ENCODE assay signal across 2 cellular contexts in the genomic region with DNA sequence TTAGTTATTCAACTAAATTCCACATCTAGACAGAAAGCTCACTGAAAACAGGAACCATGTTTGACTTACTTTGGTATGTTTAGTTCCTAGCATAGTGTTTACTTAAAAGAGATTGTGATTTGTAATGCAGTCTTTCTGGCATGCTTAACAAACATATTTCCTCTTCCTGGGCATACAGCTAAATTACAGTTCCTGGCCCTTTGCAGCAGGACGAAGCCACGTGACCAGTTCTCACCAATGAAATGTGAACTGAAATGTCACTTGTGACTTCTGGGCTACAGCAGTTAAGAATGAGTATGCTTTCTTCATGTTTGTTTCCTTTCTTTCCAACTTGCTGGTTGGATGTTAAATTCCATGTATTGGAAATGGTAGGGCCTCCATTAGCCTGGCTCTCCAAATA.
TF ChIP-seq lines count a peak whose summit lies in the region.

No MANE protein-coding gene starts in this region.

TF ChIP-seq in K562, 482 proteins besides CTCF, POLR2A, EP300 and RAD21 (continued from another document):
- TF ChIP-seq, protein P1, sequence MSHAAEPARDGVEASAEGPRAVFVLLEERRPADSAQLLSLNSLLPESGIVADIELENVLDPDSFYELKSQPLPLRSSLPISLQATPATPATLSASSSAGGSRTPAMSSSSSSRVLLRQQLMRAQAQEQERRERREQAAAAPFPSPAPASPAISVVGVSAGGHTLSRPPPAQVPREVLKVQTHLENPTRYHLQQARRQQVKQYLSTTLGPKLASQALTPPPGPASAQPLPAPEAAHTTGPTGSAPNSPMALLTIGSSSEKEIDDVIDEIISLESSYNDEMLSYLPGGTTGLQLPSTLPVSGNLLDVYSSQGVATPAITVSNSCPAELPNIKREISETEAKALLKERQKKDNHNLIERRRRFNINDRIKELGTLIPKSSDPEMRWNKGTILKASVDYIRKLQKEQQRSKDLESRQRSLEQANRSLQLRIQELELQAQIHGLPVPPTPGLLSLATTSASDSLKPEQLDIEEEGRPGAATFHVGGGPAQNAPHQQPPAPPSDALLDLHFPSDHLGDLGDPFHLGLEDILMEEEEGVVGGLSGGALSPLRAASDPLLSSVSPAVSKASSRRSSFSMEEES (CRISPR knock-in tag; IDR thresholded peaks at IDR 0.05) = peak; percentile 24

TF ChIP-seq in WTC11, 78 proteins besides CTCF, POLR2A, EP300 and RAD21 (continued from another document):
- TF ChIP-seq, protein P2, sequence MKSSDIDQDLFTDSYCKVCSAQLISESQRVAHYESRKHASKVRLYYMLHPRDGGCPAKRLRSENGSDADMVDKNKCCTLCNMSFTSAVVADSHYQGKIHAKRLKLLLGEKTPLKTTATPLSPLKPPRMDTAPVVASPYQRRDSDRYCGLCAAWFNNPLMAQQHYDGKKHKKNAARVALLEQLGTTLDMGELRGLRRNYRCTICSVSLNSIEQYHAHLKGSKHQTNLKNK (CRISPR knock-in tag; IDR thresholded peaks at IDR 0.05) = no peak
- no peak for TF ChIP-seq ZNF219 (CRISPR knock-in tag; IDR thresholded peaks at IDR 0.05; ENCODE audit: borderline replicate concordance)
- TF ChIP-seq, protein P3, sequence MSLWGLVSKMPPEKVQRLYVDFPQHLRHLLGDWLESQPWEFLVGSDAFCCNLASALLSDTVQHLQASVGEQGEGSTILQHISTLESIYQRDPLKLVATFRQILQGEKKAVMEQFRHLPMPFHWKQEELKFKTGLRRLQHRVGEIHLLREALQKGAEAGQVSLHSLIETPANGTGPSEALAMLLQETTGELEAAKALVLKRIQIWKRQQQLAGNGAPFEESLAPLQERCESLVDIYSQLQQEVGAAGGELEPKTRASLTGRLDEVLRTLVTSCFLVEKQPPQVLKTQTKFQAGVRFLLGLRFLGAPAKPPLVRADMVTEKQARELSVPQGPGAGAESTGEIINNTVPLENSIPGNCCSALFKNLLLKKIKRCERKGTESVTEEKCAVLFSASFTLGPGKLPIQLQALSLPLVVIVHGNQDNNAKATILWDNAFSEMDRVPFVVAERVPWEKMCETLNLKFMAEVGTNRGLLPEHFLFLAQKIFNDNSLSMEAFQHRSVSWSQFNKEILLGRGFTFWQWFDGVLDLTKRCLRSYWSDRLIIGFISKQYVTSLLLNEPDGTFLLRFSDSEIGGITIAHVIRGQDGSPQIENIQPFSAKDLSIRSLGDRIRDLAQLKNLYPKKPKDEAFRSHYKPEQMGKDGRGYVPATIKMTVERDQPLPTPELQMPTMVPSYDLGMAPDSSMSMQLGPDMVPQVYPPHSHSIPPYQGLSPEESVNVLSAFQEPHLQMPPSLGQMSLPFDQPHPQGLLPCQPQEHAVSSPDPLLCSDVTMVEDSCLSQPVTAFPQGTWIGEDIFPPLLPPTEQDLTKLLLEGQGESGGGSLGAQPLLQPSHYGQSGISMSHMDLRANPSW (CRISPR knock-in tag; conservative IDR thresholded peaks at IDR 0.05; ENCODE audit: low read depth) = no peak
- TF ChIP-seq, protein P4, sequence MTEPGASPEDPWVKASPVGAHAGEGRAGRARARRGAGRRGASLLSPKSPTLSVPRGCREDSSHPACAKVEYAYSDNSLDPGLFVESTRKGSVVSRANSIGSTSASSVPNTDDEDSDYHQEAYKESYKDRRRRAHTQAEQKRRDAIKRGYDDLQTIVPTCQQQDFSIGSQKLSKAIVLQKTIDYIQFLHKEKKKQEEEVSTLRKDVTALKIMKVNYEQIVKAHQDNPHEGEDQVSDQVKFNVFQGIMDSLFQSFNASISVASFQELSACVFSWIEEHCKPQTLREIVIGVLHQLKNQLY (CRISPR knock-in tag; IDR thresholded peaks at IDR 0.05) = no peak
- TF ChIP-seq PRRX2 (CRISPR knock-in tag; IDR thresholded peaks at IDR 0.05) = no peak
- no peak for TF ChIP-seq JUN (CRISPR knock-in tag; IDR thresholded peaks at IDR 0.05)
- TF ChIP-seq, protein P5, sequence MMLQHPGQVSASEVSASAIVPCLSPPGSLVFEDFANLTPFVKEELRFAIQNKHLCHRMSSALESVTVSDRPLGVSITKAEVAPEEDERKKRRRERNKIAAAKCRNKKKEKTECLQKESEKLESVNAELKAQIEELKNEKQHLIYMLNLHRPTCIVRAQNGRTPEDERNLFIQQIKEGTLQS (CRISPR knock-in tag; conservative IDR thresholded peaks at IDR 0.05) = no peak
- TF ChIP-seq ZNF317 (CRISPR knock-in tag; IDR thresholded peaks at IDR 0.05; ENCODE audit: borderline replicate concordance, low read depth) = no peak
- TF ChIP-seq, protein P6, sequence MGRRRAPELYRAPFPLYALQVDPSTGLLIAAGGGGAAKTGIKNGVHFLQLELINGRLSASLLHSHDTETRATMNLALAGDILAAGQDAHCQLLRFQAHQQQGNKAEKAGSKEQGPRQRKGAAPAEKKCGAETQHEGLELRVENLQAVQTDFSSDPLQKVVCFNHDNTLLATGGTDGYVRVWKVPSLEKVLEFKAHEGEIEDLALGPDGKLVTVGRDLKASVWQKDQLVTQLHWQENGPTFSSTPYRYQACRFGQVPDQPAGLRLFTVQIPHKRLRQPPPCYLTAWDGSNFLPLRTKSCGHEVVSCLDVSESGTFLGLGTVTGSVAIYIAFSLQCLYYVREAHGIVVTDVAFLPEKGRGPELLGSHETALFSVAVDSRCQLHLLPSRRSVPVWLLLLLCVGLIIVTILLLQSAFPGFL (CRISPR knock-in tag; IDR thresholded peaks at IDR 0.05; ENCODE audit: borderline replicate concordance) = no peak
